Comparison of ENCODE assay signal across 9 cellular contexts in genomic region chr2:172437419-172438063, GRCh38.
A peak's percentile ranks its signal among the peaks of the same experiment; 100 is the strongest.
DNase-seq lines count a peak whose midpoint lies in the region; ATAC-seq and TF ChIP-seq lines count a peak whose summit lies in the region.
"Had no signal": no experiment of that assay in that cellular context is flagged by ENCODE, and none has a peak within 500 bp of the region (broad histone marks: within the 10 kb centered on the region; RNA-seq: fewer than 3 reads in every experiment).

No MANE protein-coding gene starts in this region.

- H3K36me3 ChIP-seq in parathyroid adenoma (ENCODE audit: control insufficient read depth, insufficient read depth, low read length), result no peaks in the 10 kb centered on the region
- H3K36me3 ChIP-seq: suprapubic skin had no signal

- H3K4me1 Mint-ChIP-seq in nephron progenitor cell, result peaks cover 33% of the 10 kb centered on the region

- peak overlapping the region; percentile 23 for H3K4me2 ChIP-seq in parathyroid adenoma (ENCODE audit: low read length)

- H3K27me3 Mint-ChIP-seq in nephron progenitor cell (ENCODE audit: low read depth, poor library complexity), result peaks cover 5% of the 10 kb centered on the region

- no peak overlapping the region for H3K4me3 ChIP-seq in parathyroid adenoma (ENCODE audit: low read depth, low read length)
- H3K4me3 ChIP-seq: suprapubic skin had no signal

- CTCF ChIA-PET in HEK293T (lab: Yijun Ruan, JAX), result interaction anchor here (1.3 kb wide), 1 partner anchor 10 kb away, joined by 3 read pairs; no protein-coding TSS in a partner anchor

- TF ChIP-seq CTCF in parathyroid adenoma (IDR thresholded peaks at IDR 0.05) (no peak), nephron progenitor cell (IDR thresholded peaks at IDR 0.05) (no peak)

- no peak overlapping the region for H2AFZ ChIP-seq in parathyroid adenoma

- H3K36me3 Mint-ChIP-seq in nephron progenitor cell (ENCODE audit: low read depth), result no peaks in the 10 kb centered on the region

- POLR2A ChIA-PET in HEK293T (lab: Yijun Ruan, JAX), result no interaction called here

- peak; percentile 20 for DNase-seq in UCSD-AML1 (lab: John Stamatoyannopoulos, UW; ENCODE audit: unreplicated experiment)
- no peak for DNase-seq in nephron progenitor cell
- DNase-seq in HEK293T (ENCODE audit: extremely low spot score), result no peak
- DNase-seq in DMS53 (lab: John Stamatoyannopoulos, UW), result no peak
- DNase-seq in effector CD4-positive, alpha-beta T cell, result no peak

- H3K27ac ChIP-seq in parathyroid adenoma, result no peak overlapping the region

- no peaks in the 10 kb centered on the region for H3K9me3 Mint-ChIP-seq in nephron progenitor cell

- no peak overlapping the region for H3K9ac ChIP-seq in parathyroid adenoma

- H3K27me3 ChIP-seq in parathyroid adenoma (ENCODE audit: control insufficient read depth, insufficient read depth, low read length), result no peaks in the 10 kb centered on the region
- H3K27me3 ChIP-seq: suprapubic skin had no signal

- H3K79me2 ChIP-seq in parathyroid adenoma, result no peaks in the 10 kb centered on the region

- ATAC-seq in GM19395 (IDR thresholded peaks at IDR 0.05; ENCODE audit: unreplicated experiment) (peak; percentile 69), HG03060 (IDR thresholded peaks at IDR 0.05; ENCODE audit: low read depth, unreplicated experiment) (peak; percentile 53)

- no peaks in the 10 kb centered on the region for H3K4me1 ChIP-seq in parathyroid adenoma

- H3K4me3 Mint-ChIP-seq in nephron progenitor cell, result no peak overlapping the region

- no peaks in the 10 kb centered on the region for H3K9me3 ChIP-seq in parathyroid adenoma (ENCODE audit: control insufficient read depth, low read length)
- H3K9me3 ChIP-seq: suprapubic skin had no signal

- no peak overlapping the region for H3K27ac Mint-ChIP-seq in nephron progenitor cell

TF ChIP-seq in HEK293T, 16 proteins besides CTCF, POLR2A, EP300 and RAD21:
- TF ChIP-seq L3MBTL2 (conservative IDR thresholded peaks at IDR 0.05) (no peak), LEF1 (IDR thresholded peaks at IDR 0.05; ENCODE audit: borderline replicate concordance) (no peak), FOXK2 (IDR thresholded peaks at IDR 0.05) (no peak), TARDBP (IDR thresholded peaks at IDR 0.05) (no peak), CTBP1 (IDR thresholded peaks at IDR 0.05; ENCODE audit: borderline replicate concordance) (no peak), BHLHE40 (IDR thresholded peaks at IDR 0.05; ENCODE audit: borderline replicate concordance) (no peak), ELF4 (IDR thresholded peaks at IDR 0.05) (no peak), NFRKB (IDR thresholded peaks at IDR 0.05) (no peak), SUZ12 (IDR thresholded peaks at IDR 0.05) (no peak), FOXA1 (IDR thresholded peaks at IDR 0.05) (no peak), ARNT (IDR thresholded peaks at IDR 0.05) (no peak), ZNF384 (IDR thresholded peaks at IDR 0.05) (no peak)
- TF ChIP-seq, protein P1, sequence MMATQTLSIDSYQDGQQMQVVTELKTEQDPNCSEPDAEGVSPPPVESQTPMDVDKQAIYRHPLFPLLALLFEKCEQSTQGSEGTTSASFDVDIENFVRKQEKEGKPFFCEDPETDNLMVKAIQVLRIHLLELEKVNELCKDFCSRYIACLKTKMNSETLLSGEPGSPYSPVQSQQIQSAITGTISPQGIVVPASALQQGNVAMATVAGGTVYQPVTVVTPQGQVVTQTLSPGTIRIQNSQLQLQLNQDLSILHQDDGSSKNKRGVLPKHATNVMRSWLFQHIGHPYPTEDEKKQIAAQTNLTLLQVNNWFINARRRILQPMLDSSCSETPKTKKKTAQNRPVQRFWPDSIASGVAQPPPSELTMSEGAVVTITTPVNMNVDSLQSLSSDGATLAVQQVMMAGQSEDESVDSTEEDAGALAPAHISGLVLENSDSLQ (IDR thresholded peaks at IDR 0.05), result no peak
